Comparison of ENCODE assay signal across 33 cellular contexts in genomic region chr15:86850939-86851338, GRCh38.
DNase-seq lines count a peak whose midpoint lies in the region; ATAC-seq and TF ChIP-seq lines count a peak whose summit lies in the region.
"Had no signal": no experiment of that assay in that cellular context is flagged by ENCODE, and none has a peak within 500 bp of the region (broad histone marks: within the 10 kb centered on the region; RNA-seq: fewer than 3 reads in every experiment).

No MANE protein-coding gene starts in this region.

- H3K9me3 ChIP-seq in cardiac muscle cell (ENCODE audit: low read depth) (no peaks in the 10 kb centered on the region), right atrium auricular region (peaks cover 0 to 6% of the 10 kb centered on the region in 2 donors), left ventricle myocardium inferior (replicated peaks) (peaks cover 12% of the 10 kb centered on the region)
- H3K9me3 ChIP-seq: A549, BE2C, BLaER1, Caco-2 had no signal

- no peaks in the 10 kb centered on the region for H3K27me3 ChIP-seq in cardiac muscle cell
- no peaks in the 10 kb centered on the region for H3K27me3 ChIP-seq in right atrium auricular region
- no peaks in the 10 kb centered on the region for H3K27me3 ChIP-seq in left ventricle myocardium inferior (ENCODE audit: low read depth)
- H3K27me3 ChIP-seq: BE2C; BLaER1; BLaER1 treated with 17β-estradiol and CSF1 and Interleukin-3, amounts not matched to agents 10 nM and 100 nM had no signal

- no peaks in the 10 kb centered on the region for H3K36me3 ChIP-seq in cardiac muscle cell
- no peaks in the 10 kb centered on the region for H3K36me3 ChIP-seq in right atrium auricular region
- H3K36me3 ChIP-seq in left ventricle myocardium inferior: no peaks in the 10 kb centered on the region
- H3K36me3 ChIP-seq: BE2C; BLaER1; BLaER1 treated with 17β-estradiol and CSF1 and Interleukin-3, amounts not matched to agents 10 nM and 100 nM had no signal

- peaks cover 36% of the 10 kb centered on the region for H3K4me1 ChIP-seq in cardiac muscle cell (ENCODE audit: low read depth)
- peaks cover 0 to 21% of the 10 kb centered on the region in 2 donors for H3K4me1 ChIP-seq in right atrium auricular region
- peaks cover 41% of the 10 kb centered on the region for H3K4me1 ChIP-seq in left ventricle myocardium inferior
- H3K4me1 ChIP-seq: A549, BLaER1, Caco-2 had no signal

- TF ChIP-seq CTCF in cardiac muscle cell (IDR thresholded peaks at IDR 0.05; ENCODE audit: low read depth, low read length) (no peak), right atrium auricular region (IDR thresholded peaks at IDR 0.05) (no peak), left ventricle myocardium inferior (IDR thresholded peaks at IDR 0.05; ENCODE audit: borderline replicate concordance) (no peak)

- ATAC-seq in Right ventricle myocardium superior (ENCODE audit: poor library complexity) (peak; percentile 55), Right ventricle myocardium inferior (no peak), left ventricle myocardium superior (peak; percentile 68)
- ATAC-seq: A549; CD8-positive, alpha-beta T cell had no signal

- H3K27ac ChIP-seq in cardiac muscle cell (peak overlapping the region; percentile 27), right atrium auricular region (peak overlapping the region in 1 of 2 donors; percentile 57), left ventricle myocardium inferior (replicated peaks) (peak overlapping the region; percentile 76)
- H3K27ac ChIP-seq: 22Rv1; A549; BLaER1; BLaER1 treated with 17β-estradiol and CSF1 and Interleukin-3, amounts not matched to agents 10 nM and 100 nM; C4-2B had no signal

- H3K4me3 ChIP-seq in cardiac muscle cell (no peak overlapping the region), right atrium auricular region (no peak overlapping the region), left ventricle myocardium inferior (peak overlapping the region; percentile 12)
- H3K4me3 ChIP-seq: A549; BLaER1; BLaER1 treated with 17β-estradiol and CSF1 and Interleukin-3, amounts not matched to agents 10 nM and 100 nM had no signal

- intact Hi-C loops in Right ventricle myocardium superior (cut with DNase I): no loop called here
- intact Hi-C loops in Right ventricle myocardium inferior (cut with DNase I): no loop called here
- intact Hi-C loops in left ventricle myocardium inferior (cut with micrococcal nuclease): no loop called here
- intact Hi-C loops in cardiac septum (cut with DNase I): no loop called here
- intact Hi-C loops in left ventricle myocardium superior (cut with micrococcal nuclease): no loop called here

- DNase-seq in Right ventricle myocardium superior (no peak), Right ventricle myocardium inferior (ENCODE audit: missing footprints) (no peak), cardiac muscle cell (ENCODE audit: low read depth in 1 of 2, low spot score in 1 of 2) (peak in 1 of 2 donors; percentile 28), right atrium auricular region (ENCODE audit: low spot score) (no peak), left ventricle myocardium inferior (no peak), cardiac septum (ENCODE audit: low spot score) (no peak), left ventricle myocardium superior (no peak), Ammon's horn (ENCODE audit: low spot score) (no peak)
- DNase-seq: 8988T; ACHN; AML-193; BE2C; C1 segment of cervical spinal cord; Caco-2; Calu3; CD4-positive, alpha-beta memory T cell; CD4-positive, alpha-beta T cell; CD4-positive, CD25-positive, alpha-beta regulatory T cell; CD8-positive, alpha-beta memory T cell; CD8-positive, alpha-beta T cell; COR-L47; DMS 273 treated with DMSO at 0.1 percent for 48 hours; DMS153; DMS53; DMS79; DMS79 treated with DMSO at 0.1 percent for 48 hours; DND-41; EL had no signal
